In the genomic region with DNA sequence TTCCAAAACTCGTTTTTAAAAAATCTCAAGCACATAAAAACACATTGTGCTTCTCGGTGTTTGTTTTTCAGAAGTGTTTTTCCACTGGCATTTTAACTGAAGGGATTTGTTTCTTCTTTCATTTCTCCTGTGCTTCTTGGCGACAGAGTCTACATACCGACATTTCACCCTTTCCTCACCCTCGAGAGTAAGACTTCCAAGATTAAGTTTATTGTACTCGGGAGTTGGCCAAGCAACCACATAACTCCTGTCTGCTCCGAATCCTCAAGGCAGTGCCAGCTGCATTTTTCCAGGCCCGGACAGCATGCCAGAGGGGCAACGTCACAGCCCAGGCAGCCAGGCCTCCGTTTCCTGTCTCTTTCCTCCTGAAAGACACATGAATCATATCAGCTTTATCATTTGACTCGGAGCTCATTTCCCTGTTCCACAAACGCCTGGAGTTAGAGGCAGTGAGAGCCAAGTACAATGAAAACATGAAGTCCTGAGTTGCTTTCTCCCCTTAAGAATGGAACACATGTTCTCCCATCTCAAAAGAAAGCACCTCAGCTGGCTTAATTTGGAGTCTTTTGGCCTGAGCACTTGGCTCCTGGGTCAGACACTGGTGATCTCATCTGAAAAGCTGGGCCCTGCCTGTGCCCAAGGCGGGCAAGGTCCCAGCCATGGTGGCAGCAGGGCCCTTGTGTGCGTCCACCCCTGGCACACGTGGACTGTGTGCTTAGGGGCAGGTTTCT, we compare ENCODE assay signal across 1 cellular context.
TF ChIP-seq lines count a peak whose summit lies in the region.

No MANE protein-coding gene starts in this region.

TF ChIP-seq in HCT116, 20 proteins besides CTCF, POLR2A, EP300 and RAD21:
- no peak for TF ChIP-seq EGR1 (IDR thresholded peaks at IDR 0.05; ENCODE audit: low read depth)
- peak; percentile 41; the same call in 1 of the 2 replicates for TF ChIP-seq SRF (IDR thresholded peaks at IDR 0.05; ENCODE audit: low read depth)
- TF ChIP-seq, protein P1, sequence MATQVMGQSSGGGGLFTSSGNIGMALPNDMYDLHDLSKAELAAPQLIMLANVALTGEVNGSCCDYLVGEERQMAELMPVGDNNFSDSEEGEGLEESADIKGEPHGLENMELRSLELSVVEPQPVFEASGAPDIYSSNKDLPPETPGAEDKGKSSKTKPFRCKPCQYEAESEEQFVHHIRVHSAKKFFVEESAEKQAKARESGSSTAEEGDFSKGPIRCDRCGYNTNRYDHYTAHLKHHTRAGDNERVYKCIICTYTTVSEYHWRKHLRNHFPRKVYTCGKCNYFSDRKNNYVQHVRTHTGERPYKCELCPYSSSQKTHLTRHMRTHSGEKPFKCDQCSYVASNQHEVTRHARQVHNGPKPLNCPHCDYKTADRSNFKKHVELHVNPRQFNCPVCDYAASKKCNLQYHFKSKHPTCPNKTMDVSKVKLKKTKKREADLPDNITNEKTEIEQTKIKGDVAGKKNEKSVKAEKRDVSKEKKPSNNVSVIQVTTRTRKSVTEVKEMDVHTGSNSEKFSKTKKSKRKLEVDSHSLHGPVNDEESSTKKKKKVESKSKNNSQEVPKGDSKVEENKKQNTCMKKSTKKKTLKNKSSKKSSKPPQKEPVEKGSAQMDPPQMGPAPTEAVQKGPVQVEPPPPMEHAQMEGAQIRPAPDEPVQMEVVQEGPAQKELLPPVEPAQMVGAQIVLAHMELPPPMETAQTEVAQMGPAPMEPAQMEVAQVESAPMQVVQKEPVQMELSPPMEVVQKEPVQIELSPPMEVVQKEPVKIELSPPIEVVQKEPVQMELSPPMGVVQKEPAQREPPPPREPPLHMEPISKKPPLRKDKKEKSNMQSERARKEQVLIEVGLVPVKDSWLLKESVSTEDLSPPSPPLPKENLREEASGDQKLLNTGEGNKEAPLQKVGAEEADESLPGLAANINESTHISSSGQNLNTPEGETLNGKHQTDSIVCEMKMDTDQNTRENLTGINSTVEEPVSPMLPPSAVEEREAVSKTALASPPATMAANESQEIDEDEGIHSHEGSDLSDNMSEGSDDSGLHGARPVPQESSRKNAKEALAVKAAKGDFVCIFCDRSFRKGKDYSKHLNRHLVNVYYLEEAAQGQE (IDR thresholded peaks at IDR 0.05; ENCODE audit: low read depth) = no peak
- peak; percentile 15 for TF ChIP-seq YY1 (IDR thresholded peaks at IDR 0.05; ENCODE audit: extremely low read depth, insufficient replicate concordance, low read depth, low read length)
- TF ChIP-seq SIN3A (IDR thresholded peaks at IDR 0.05; ENCODE audit: low read depth) = no peak
- TF ChIP-seq ZFX (IDR thresholded peaks at IDR 0.05) = peak; percentile 35; the same call in 1 of the 2 replicates
- TF ChIP-seq SP1 (IDR thresholded peaks at IDR 0.05; ENCODE audit: low read depth) = peak; percentile 89
- TF ChIP-seq FOSL1 (IDR thresholded peaks at IDR 0.05; ENCODE audit: low read depth) = peak; percentile 90
- TF ChIP-seq, protein P2, sequence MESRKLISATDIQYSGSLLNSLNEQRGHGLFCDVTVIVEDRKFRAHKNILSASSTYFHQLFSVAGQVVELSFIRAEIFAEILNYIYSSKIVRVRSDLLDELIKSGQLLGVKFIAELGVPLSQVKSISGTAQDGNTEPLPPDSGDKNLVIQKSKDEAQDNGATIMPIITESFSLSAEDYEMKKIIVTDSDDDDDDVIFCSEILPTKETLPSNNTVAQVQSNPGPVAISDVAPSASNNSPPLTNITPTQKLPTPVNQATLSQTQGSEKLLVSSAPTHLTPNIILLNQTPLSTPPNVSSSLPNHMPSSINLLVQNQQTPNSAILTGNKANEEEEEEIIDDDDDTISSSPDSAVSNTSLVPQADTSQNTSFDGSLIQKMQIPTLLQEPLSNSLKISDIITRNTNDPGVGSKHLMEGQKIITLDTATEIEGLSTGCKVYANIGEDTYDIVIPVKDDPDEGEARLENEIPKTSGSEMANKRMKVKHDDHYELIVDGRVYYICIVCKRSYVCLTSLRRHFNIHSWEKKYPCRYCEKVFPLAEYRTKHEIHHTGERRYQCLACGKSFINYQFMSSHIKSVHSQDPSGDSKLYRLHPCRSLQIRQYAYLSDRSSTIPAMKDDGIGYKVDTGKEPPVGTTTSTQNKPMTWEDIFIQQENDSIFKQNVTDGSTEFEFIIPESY (IDR thresholded peaks at IDR 0.05; ENCODE audit: extremely low read depth, insufficient replicate concordance, low read length) = no peak
- TF ChIP-seq, protein P3, sequence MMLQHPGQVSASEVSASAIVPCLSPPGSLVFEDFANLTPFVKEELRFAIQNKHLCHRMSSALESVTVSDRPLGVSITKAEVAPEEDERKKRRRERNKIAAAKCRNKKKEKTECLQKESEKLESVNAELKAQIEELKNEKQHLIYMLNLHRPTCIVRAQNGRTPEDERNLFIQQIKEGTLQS (IDR thresholded peaks at IDR 0.05) = peak; percentile 81; the same call in 1 of the 2 replicates
- peak; percentile 95 for TF ChIP-seq JUND (IDR thresholded peaks at IDR 0.05)
- no peak for TF ChIP-seq TCF7L2 (IDR thresholded peaks at IDR 0.05; ENCODE audit: borderline replicate concordance, extremely low read depth, insufficient read depth, insufficient read length)
- peak; percentile 51; the same call in 1 of the 2 replicates for TF ChIP-seq POLR2AphosphoS5 (IDR thresholded peaks at IDR 0.05; ENCODE audit: low read depth, low read length)
- TF ChIP-seq, protein P4, sequence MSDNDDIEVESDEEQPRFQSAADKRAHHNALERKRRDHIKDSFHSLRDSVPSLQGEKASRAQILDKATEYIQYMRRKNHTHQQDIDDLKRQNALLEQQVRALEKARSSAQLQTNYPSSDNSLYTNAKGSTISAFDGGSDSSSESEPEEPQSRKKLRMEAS (IDR thresholded peaks at IDR 0.05) = peak; percentile 92
- no peak; the same call in 1 of the 2 replicates for TF ChIP-seq ELF1 (IDR thresholded peaks at IDR 0.05; ENCODE audit: borderline replicate concordance, low read depth)
- TF ChIP-seq EZH2phosphoT487 (IDR thresholded peaks at IDR 0.05; ENCODE audit: borderline replicate concordance) = no peak
- peak; percentile 36; the same call in 1 of the 2 replicates for TF ChIP-seq CEBPB (IDR thresholded peaks at IDR 0.05; ENCODE audit: low read depth)
- no peak for TF ChIP-seq EZH2 (IDR thresholded peaks at IDR 0.05)
- peak; percentile 95 for TF ChIP-seq CBX3 (IDR thresholded peaks at IDR 0.05; ENCODE audit: low read depth)
- TF ChIP-seq ZNF274 (IDR thresholded peaks at IDR 0.05; ENCODE audit: low read depth, low read length) = no peak
